ENCODE assay signal across 9 cellular contexts in genomic region chrX:55508410-55509152, GRCh38. TPM values are rescaled to one million over a fixed set of nuclear protein-coding genes. Genes with fewer than 3 reads are reported as not detected.
DNase-seq lines count a peak whose midpoint lies in the region; ATAC-seq, FAIRE-seq and TF ChIP-seq lines count a peak whose summit lies in the region.
"Not testable (repeated sequence)": the region's sequence is repeated elsewhere in the genome, so short reads cannot be mapped to it uniquely, and the experiment has no call there.
"Had no signal": no experiment of that assay in that cellular context is flagged by ENCODE, and none has a peak within 500 bp of the region (broad histone marks: within the 10 kb centered on the region; RNA-seq: fewer than 3 reads in every experiment).

No MANE protein-coding gene starts in this region.

- CTCF ChIA-PET in CD4-positive, alpha-beta T cell (lab: Charles Lee); activated CD8-positive, alpha-beta memory T cell treated with anti-CD3 and anti-CD28 coated beads, Interleukin-2, amount 10 ng/mL, durations not matched to agents 7 days and 5 days (lab: Charles Lee); naive thymus-derived CD4-positive, alpha-beta T cell (lab: Charles Lee): not testable (repeated sequence)

- not testable (repeated sequence) for H3K4me3 Mint-ChIP-seq in CD4-positive, alpha-beta T cell; GM23338; activated CD8-positive, alpha-beta memory T cell treated with anti-CD3 and anti-CD28 coated beads, Interleukin-2, amount 10 ng/mL, durations not matched to agents 7 days and 5 days; astrocyte (ENCODE audit: unreplicated experiment); naive thymus-derived CD4-positive, alpha-beta T cell

- H3K27me3 ChIP-seq in CD4-positive, alpha-beta T cell (ENCODE audit: control insufficient read depth, insufficient read depth, low read length); GM23338 (ENCODE audit: insufficient read depth); astrocyte (ENCODE audit: insufficient read depth, low read length); naive thymus-derived CD4-positive, alpha-beta T cell (ENCODE audit: control insufficient read depth in 2 of 2, insufficient read depth in 2 of 2, low read length in 2 of 2): not testable (repeated sequence)

- not testable (repeated sequence) for H3K36me3 ChIP-seq in GM23338 (ENCODE audit: insufficient read depth); astrocyte (ENCODE audit: insufficient read depth, low read length); naive thymus-derived CD4-positive, alpha-beta T cell (ENCODE audit: control insufficient read depth in 2 of 3, insufficient read depth in 3 of 3, low read length in 3 of 3)

- H4K20me1 ChIP-seq in GM23338 (replicated peaks; ENCODE audit: insufficient read depth); astrocyte (ENCODE audit: insufficient read depth, low read length): not testable (repeated sequence)

- not testable (repeated sequence) for TF ChIP-seq CTCF in CD4-positive, alpha-beta T cell (IDR thresholded peaks at IDR 0.05); GM23338 (conservative IDR thresholded peaks at IDR 0.05; ENCODE audit: low read depth in 2 of 2); astrocyte (IDR thresholded peaks at IDR 0.05; ENCODE audit: insufficient read depth, low read depth, low read length)

- not testable (repeated sequence) for H3F3A ChIP-seq in GM23338 (replicated peaks; ENCODE audit: low read depth)

- H3K4me2 ChIP-seq in GM23338; astrocyte (ENCODE audit: low read length): not testable (repeated sequence)

- not testable (repeated sequence) for H3K27ac ChIP-seq in CD4-positive, alpha-beta T cell (ENCODE audit: low read depth, low read length); GM23338 (ENCODE audit: low read depth); astrocyte (ENCODE audit: low read depth, low read length); naive thymus-derived CD4-positive, alpha-beta T cell (ENCODE audit: low read depth, low read length)

- not testable (repeated sequence) for H3K4me3 ChIP-seq in GM23338; astrocyte (ENCODE audit: insufficient read depth, low read depth, low read length); naive thymus-derived CD4-positive, alpha-beta T cell (ENCODE audit: low read length)

- H3K4me1 ChIP-seq in GM23338 (ENCODE audit: insufficient read depth); astrocyte (ENCODE audit: insufficient read depth, low read length); naive thymus-derived CD4-positive, alpha-beta T cell (ENCODE audit: control insufficient read depth in 2 of 2, insufficient read depth in 2 of 2, low read length in 2 of 2): not testable (repeated sequence)

- H3K4me1 Mint-ChIP-seq in CD4-positive, alpha-beta T cell (ENCODE audit: low read depth); GM23338; activated CD8-positive, alpha-beta memory T cell treated with anti-CD3 and anti-CD28 coated beads, Interleukin-2, amount 10 ng/mL, durations not matched to agents 7 days and 5 days; astrocyte (ENCODE audit: low read depth, unreplicated experiment); naive thymus-derived CD4-positive, alpha-beta T cell: not testable (repeated sequence)

- not testable (repeated sequence) for H3K9me2 ChIP-seq in GM23338 (ENCODE audit: insufficient read depth)

- H3K9me3 ChIP-seq in CD4-positive, alpha-beta T cell (ENCODE audit: control insufficient read depth, low read length); astrocyte (ENCODE audit: insufficient read depth, low read depth, low read length); naive thymus-derived CD4-positive, alpha-beta T cell (ENCODE audit: control insufficient read depth in 2 of 3, low read length in 3 of 3): not testable (repeated sequence)

- H3K9me3 Mint-ChIP-seq in CD4-positive, alpha-beta T cell; GM23338; activated CD8-positive, alpha-beta memory T cell treated with anti-CD3 and anti-CD28 coated beads, Interleukin-2, amount 10 ng/mL, durations not matched to agents 7 days and 5 days (ENCODE audit: low read depth); astrocyte (ENCODE audit: unreplicated experiment); naive thymus-derived CD4-positive, alpha-beta T cell: not testable (repeated sequence)

- H3K27ac Mint-ChIP-seq in CD4-positive, alpha-beta T cell; GM23338; activated CD8-positive, alpha-beta memory T cell treated with anti-CD3 and anti-CD28 coated beads, Interleukin-2, amount 10 ng/mL, durations not matched to agents 7 days and 5 days; astrocyte (ENCODE audit: unreplicated experiment); naive thymus-derived CD4-positive, alpha-beta T cell: not testable (repeated sequence)

- DNase-seq in CD4-positive, alpha-beta T cell; GM19239 (ENCODE audit: insufficient read length, low spot score); GM23338 (ENCODE audit: low spot score); activated CD8-positive, alpha-beta memory T cell treated with anti-CD3 and anti-CD28 coated beads, Interleukin-2, amount 10 ng/mL, durations not matched to agents 7 days and 5 days; astrocyte (ENCODE audit: low read depth); naive thymus-derived CD4-positive, alpha-beta T cell: not testable (repeated sequence)

- not testable (repeated sequence) for H3K27me3 Mint-ChIP-seq in CD4-positive, alpha-beta T cell; GM23338 (ENCODE audit: insufficient read depth, low read depth, poor library complexity); activated CD8-positive, alpha-beta memory T cell treated with anti-CD3 and anti-CD28 coated beads, Interleukin-2, amount 10 ng/mL, durations not matched to agents 7 days and 5 days; astrocyte (ENCODE audit: low read depth, unreplicated experiment); naive thymus-derived CD4-positive, alpha-beta T cell

- H3K9ac ChIP-seq in astrocyte (ENCODE audit: low read length): not testable (repeated sequence)

- POLR2A ChIA-PET in CD4-positive, alpha-beta T cell (lab: Charles Lee); naive thymus-derived CD4-positive, alpha-beta T cell (lab: Charles Lee): not testable (repeated sequence)

- H2AFZ ChIP-seq in GM23338; astrocyte (ENCODE audit: low read depth, low read length): not testable (repeated sequence)

- not testable (repeated sequence) for H3K79me2 ChIP-seq in GM23338 (replicated peaks; ENCODE audit: insufficient read depth); astrocyte (ENCODE audit: insufficient read depth, low read length)

- FAIRE-seq in GM19239 (lab: Jason Lieb, UNC) (peak; percentile 78), astrocyte (lab: Jason Lieb, UNC) (peak; percentile 89)

- intact Hi-C loops in CD4-positive, alpha-beta T cell (cut with DNase I, micrococcal nuclease); naive thymus-derived CD4-positive, alpha-beta T cell (cut with micrococcal nuclease): not testable (repeated sequence)

- H3K36me3 Mint-ChIP-seq in CD4-positive, alpha-beta T cell (ENCODE audit: low read depth); GM23338 (ENCODE audit: low read depth); activated CD8-positive, alpha-beta memory T cell treated with anti-CD3 and anti-CD28 coated beads, Interleukin-2, amount 10 ng/mL, durations not matched to agents 7 days and 5 days; astrocyte (ENCODE audit: low read depth, unreplicated experiment); naive thymus-derived CD4-positive, alpha-beta T cell: not testable (repeated sequence)

- ATAC-seq in CD4-positive, alpha-beta T cell (ENCODE audit: poor library complexity): peak; percentile 52
- ATAC-seq in GM23338: peak; percentile 88
- ATAC-seq in HG02885 (IDR thresholded peaks at IDR 0.05; ENCODE audit: poor library complexity, unreplicated experiment): peak; percentile 57
- ATAC-seq in SK-N-SH treated with all-trans-retinoic acid at 6 μM for 48 hours: peak; percentile 55; the same call in 1 of the 3 replicates
- peak; percentile 36 for ATAC-seq in activated CD8-positive, alpha-beta memory T cell treated with anti-CD3 and anti-CD28 coated beads, Interleukin-2, amount 10 ng/mL, durations not matched to agents 7 days and 5 days
- peak; percentile 69 for ATAC-seq in naive thymus-derived CD4-positive, alpha-beta T cell

RNA-seq across cellular contexts. Expression of gene USP51, which starts 18.9 kb away (rescaled TPM):
- 1 to 10 TPM; 2.3 TPM for total RNA-seq in CD4-positive, alpha-beta T cell
- total RNA-seq in GM23338 (2014; rRNA removed; shearing (Covaris generic)): 4.7 and 5.5 TPM in 2 replicates
- 2.8 and 3.5 TPM in 2 replicates for polyA plus RNA-seq in GM23338 (2016; fragmentation: Nextera tagmentation; extraction: Ambion mirVana)
- under 1 TPM; 0.82 to 0.88 TPM for total RNA-seq in activated CD8-positive, alpha-beta memory T cell treated with anti-CD3 and anti-CD28 coated beads, Interleukin-2, amount 10 ng/mL, durations not matched to agents 7 days and 5 days
- total RNA-seq in astrocyte: 1.5 and 2.2 TPM in 2 replicates
- 1 to 10 TPM; 1.3 to 5.2 (median 3.1) TPM for total RNA-seq in naive thymus-derived CD4-positive, alpha-beta T cell
- polyA plus RNA-seq in naive thymus-derived CD4-positive, alpha-beta T cell: under 1 TPM; 0.20 to 0.45 TPM
- total RNA-seq: HepG2 had no signal
- polyA plus RNA-seq: HepG2 had no signal

RNA-seq across cellular contexts. Expression of gene MAGEH1, which starts 56.7 kb away (rescaled TPM):
- 10 to 100 TPM; 17.7 to 18.7 TPM for total RNA-seq in CD4-positive, alpha-beta T cell
- total RNA-seq in GM23338 (2014; rRNA removed; shearing (Covaris generic)): 15.0 and 15.8 TPM in 2 replicates
- 14.0 and 14.2 TPM in 2 replicates for polyA plus RNA-seq in GM23338 (2016; fragmentation: Nextera tagmentation; extraction: Ambion mirVana)
- total RNA-seq in activated CD8-positive, alpha-beta memory T cell treated with anti-CD3 and anti-CD28 coated beads, Interleukin-2, amount 10 ng/mL, durations not matched to agents 7 days and 5 days: 10 to 100 TPM; 14.6 to 17.9 TPM
- 15.1 and 15.4 TPM in 2 replicates for total RNA-seq in astrocyte
- 10 to 100 TPM; 12.3 to 29.6 (median 20.3) TPM for total RNA-seq in naive thymus-derived CD4-positive, alpha-beta T cell
- polyA plus RNA-seq in naive thymus-derived CD4-positive, alpha-beta T cell: 10 to 100 TPM; 51.0 to 51.8 TPM

Comparison
In these comparisons a context has a peak if more than half of its experiments do, and no peak if none do; other contexts are left out.
1. ATAC-seq: peak in every context shown above with its lines; median percentile 88 in GM23338; 69 in naive thymus-derived CD4-positive, alpha-beta T cell; 57 in HG02885; 55 in SK-N-SH treated with all-trans-retinoic acid at 6 μM for 48 hours; 52 in CD4-positive, alpha-beta T cell; 36 in activated CD8-positive, alpha-beta memory T cell treated with anti-CD3 and anti-CD28 coated beads, Interleukin-2, amount 10 ng/mL, durations not matched to agents 7 days and 5 days.